Comparison of ENCODE assay signal across 1 cellular context in genomic region chr6:97280766-97281165, GRCh38.
TF ChIP-seq lines count a peak whose summit lies in the region.

No MANE protein-coding gene starts in this region.

TF ChIP-seq in HEK293, 187 proteins besides CTCF, POLR2A, EP300 and RAD21 (continued from another document):
- TF ChIP-seq, protein P1, sequence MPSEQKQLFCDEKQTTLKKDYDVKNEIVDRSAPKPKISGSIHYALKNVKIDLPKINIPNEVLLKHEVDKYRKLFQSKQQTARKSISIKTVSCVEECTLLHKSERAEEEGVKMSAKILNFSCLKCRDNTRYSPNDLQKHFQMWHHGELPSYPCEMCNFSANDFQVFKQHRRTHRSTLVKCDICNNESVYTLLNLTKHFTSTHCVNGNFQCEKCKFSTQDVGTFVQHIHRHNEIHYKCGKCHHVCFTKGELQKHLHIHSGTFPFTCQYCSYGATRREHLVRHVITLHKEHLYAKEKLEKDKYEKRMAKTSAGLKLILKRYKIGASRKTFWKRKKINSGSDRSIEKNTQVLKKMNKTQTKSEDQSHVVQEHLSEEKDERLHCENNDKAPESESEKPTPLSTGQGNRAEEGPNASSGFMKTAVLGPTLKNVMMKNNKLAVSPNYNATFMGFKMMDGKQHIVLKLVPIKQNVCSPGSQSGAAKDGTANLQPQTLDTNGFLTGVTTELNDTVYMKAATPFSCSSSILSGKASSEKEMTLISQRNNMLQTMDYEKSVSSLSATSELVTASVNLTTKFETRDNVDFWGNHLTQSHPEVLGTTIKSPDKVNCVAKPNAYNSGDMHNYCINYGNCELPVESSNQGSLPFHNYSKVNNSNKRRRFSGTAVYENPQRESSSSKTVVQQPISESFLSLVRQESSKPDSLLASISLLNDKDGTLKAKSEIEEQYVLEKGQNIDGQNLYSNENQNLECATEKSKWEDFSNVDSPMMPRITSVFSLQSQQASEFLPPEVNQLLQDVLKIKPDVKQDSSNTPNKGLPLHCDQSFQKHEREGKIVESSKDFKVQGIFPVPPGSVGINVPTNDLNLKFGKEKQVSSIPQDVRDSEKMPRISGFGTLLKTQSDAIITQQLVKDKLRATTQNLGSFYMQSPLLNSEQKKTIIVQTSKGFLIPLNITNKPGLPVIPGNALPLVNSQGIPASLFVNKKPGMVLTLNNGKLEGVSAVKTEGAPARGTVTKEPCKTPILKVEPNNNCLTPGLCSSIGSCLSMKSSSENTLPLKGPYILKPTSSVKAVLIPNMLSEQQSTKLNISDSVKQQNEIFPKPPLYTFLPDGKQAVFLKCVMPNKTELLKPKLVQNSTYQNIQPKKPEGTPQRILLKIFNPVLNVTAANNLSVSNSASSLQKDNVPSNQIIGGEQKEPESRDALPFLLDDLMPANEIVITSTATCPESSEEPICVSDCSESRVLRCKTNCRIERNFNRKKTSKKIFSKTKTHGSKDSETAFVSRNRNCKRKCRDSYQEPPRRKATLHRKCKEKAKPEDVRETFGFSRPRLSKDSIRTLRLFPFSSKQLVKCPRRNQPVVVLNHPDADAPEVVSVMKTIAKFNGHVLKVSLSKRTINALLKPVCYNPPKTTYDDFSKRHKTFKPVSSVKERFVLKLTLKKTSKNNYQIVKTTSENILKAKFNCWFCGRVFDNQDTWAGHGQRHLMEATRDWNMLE (tag by site-specific recombination; conservative IDR thresholded peaks at IDR 0.05; ENCODE audit: low read depth): no peak
- TF ChIP-seq ZNF175 (tag by site-specific recombination; IDR thresholded peaks at IDR 0.05): no peak
